Comparison of ENCODE assay signal across 8 cellular contexts in genomic region chr6:14711056-14711703, GRCh38.
DNase-seq lines count a peak whose midpoint lies in the region; ATAC-seq, FAIRE-seq and TF ChIP-seq lines count a peak whose summit lies in the region.

No MANE protein-coding gene starts in this region.

- DNase-seq in DMS53 (lab: John Stamatoyannopoulos, UW) (peak; percentile 71), HFF-Myc (ENCODE audit: extremely low read depth, low read depth) (peak; percentile 69), RPMI7951 (ENCODE audit: low read depth) (peak; percentile 97), astrocyte of the cerebellum (ENCODE audit: low read depth) (no peak), lung (ENCODE audit: low spot score) (no peak), urothelium cell line (ENCODE audit: low spot score) (peak; percentile 49), NCI-H2107 (lab: John Stamatoyannopoulos, UW) (no peak)

- ATAC-seq in lung (ENCODE audit: insufficient read depth, low FRiP score) (peak; percentile 4), GM21423 (IDR thresholded peaks at IDR 0.05; ENCODE audit: unreplicated experiment) (no peak)

- no peaks in the 10 kb centered on the region for H3K36me3 ChIP-seq in lung (ENCODE audit: control insufficient read depth in 2 of 2, insufficient read depth in 2 of 2, low read length in 2 of 2)

- no peak for FAIRE-seq in urothelium cell line (lab: Jason Lieb, UNC)

- H3K9me3 ChIP-seq in lung (ENCODE audit: control insufficient read depth in 2 of 2, insufficient read depth in 1 of 2, low read length in 1 of 2): no peaks in the 10 kb centered on the region

- peak; percentile 79 for TF ChIP-seq CTCF in HFF-Myc (IDR thresholded peaks at IDR 0.05; ENCODE audit: low read depth, low read length, missing control alignments)
- TF ChIP-seq CTCF in astrocyte of the cerebellum (IDR thresholded peaks at IDR 0.05; ENCODE audit: low read depth, low read length, missing control alignments): peak; percentile 62
- peak; percentile 33 for TF ChIP-seq CTCF in lung (IDR thresholded peaks at IDR 0.05; ENCODE audit: control extremely low read depth, extremely low read depth)

- H3K4me1 ChIP-seq in lung (ENCODE audit: control insufficient read depth in 2 of 2, insufficient read depth in 2 of 2, low read length in 2 of 2): peaks cover 5 to 19% of the 10 kb centered on the region in 2 donors

- in situ Hi-C loops in astrocyte of the cerebellum (cut with HindIII; ENCODE audit: low sequenced_read_pairs): no loop called here

- 66% methylated on average over 3 of the region's 3 CpGs for WGBS in lung, 2 donors

- H3K27ac ChIP-seq in lung (ENCODE audit: low read depth in 1 of 2, low read length in 1 of 2): peak overlapping the region; percentile 5 to 35

- no peak overlapping the region for H3K4me3 ChIP-seq in HFF-Myc (replicated peaks; ENCODE audit: low read depth, low read length)
- H3K4me3 ChIP-seq in astrocyte of the cerebellum (ENCODE audit: low read depth, low read length): no peak overlapping the region
- H3K4me3 ChIP-seq in lung: no peak overlapping the region

- H3K27me3 ChIP-seq in lung (ENCODE audit: control insufficient read depth, insufficient read depth): no peaks in the 10 kb centered on the region

Comparison
In these comparisons a context has a peak if more than half of its experiments do, and no peak if none do; other contexts are left out.
1. DNase-seq: peak in DMS53 (single experiment), HFF-Myc (single experiment), RPMI7951 (single experiment) and urothelium cell line (single experiment); none in astrocyte of the cerebellum (single experiment), lung (single experiment) and NCI-H2107 (single experiment).
2. Peak in every context shown above with its lines, with median percentiles within 50 percentile points of each other: CTCF ChIP-seq.